In genomic region chr11:61160487-61161189, GRCh38 we compare ENCODE assay signal across 9 cellular contexts. TPM values are rescaled to one million over a fixed set of nuclear protein-coding genes. Genes with fewer than 3 reads are reported as not detected.
DNase-seq lines count a peak whose midpoint lies in the region; ATAC-seq and TF ChIP-seq lines count a peak whose summit lies in the region.
"Had no signal": no experiment of that assay in that cellular context is flagged by ENCODE, and none has a peak within 500 bp of the region (broad histone marks: within the 10 kb centered on the region; RNA-seq: fewer than 3 reads in every experiment).

No MANE protein-coding gene starts in this region.

- H3K4me3 ChIP-seq in fibroblast of pulmonary artery (replicated peaks; ENCODE audit: low read depth, low read length): peak overlapping the region; percentile 79

- no peak for DNase-seq in activated CD4-positive, alpha-beta T cell treated with anti-CD3 and anti-CD28 coated beads, Interleukin-2, amount 10 ng/mL, durations not matched to agents 7 days and 5 days
- DNase-seq in activated CD4-positive, alpha-beta T cell treated with anti-CD3 and anti-CD28 coated beads for 48 hours: no peak
- DNase-seq in fibroblast of pulmonary artery (ENCODE audit: low read depth): peak; percentile 14
- DNase-seq in renal cortical epithelial cell (ENCODE audit: low read depth): peak; percentile 43
- DNase-seq in stimulated activated CD4-positive, alpha-beta T cell treated with anti-CD3 and anti-CD28 coated beads, Interleukin-12 subunit alpha, Interleukin-12 subunit beta, amount 100 ng/mL, for 4 hours: no peak
- no peak for DNase-seq in OCI-M2 (lab: John Stamatoyannopoulos, UW; ENCODE audit: unreplicated experiment)
- no peak for DNase-seq in NCI-H146 treated with DMSO at 0.1 percent for 48 hours (lab: John Stamatoyannopoulos, UW; ENCODE audit: unreplicated experiment)

- H3K4me1 Mint-ChIP-seq in activated CD4-positive, alpha-beta T cell treated with anti-CD3 and anti-CD28 coated beads, Interleukin-2, amount 10 ng/mL, durations not matched to agents 7 days and 5 days: peaks cover 59% of the 10 kb centered on the region

- H3K9me3 Mint-ChIP-seq in activated CD4-positive, alpha-beta T cell treated with anti-CD3 and anti-CD28 coated beads, Interleukin-2, amount 10 ng/mL, durations not matched to agents 7 days and 5 days: peaks cover 6% of the 10 kb centered on the region

- TF ChIP-seq CTCF in fibroblast of pulmonary artery (IDR thresholded peaks at IDR 0.05; ENCODE audit: low read length, missing control alignments): no peak

- POLR2A ChIA-PET in activated CD4-positive, alpha-beta T cell treated with anti-CD3 and anti-CD28 coated beads, Interleukin-2, amount 10 ng/mL, durations not matched to agents 7 days and 5 days (lab: Charles Lee): no interaction called here

- peak overlapping the region; percentile 89 for H3K27ac Mint-ChIP-seq in activated CD4-positive, alpha-beta T cell treated with anti-CD3 and anti-CD28 coated beads, Interleukin-2, amount 10 ng/mL, durations not matched to agents 7 days and 5 days

- peak overlapping the region; percentile 78 for H3K4me3 Mint-ChIP-seq in activated CD4-positive, alpha-beta T cell treated with anti-CD3 and anti-CD28 coated beads, Interleukin-2, amount 10 ng/mL, durations not matched to agents 7 days and 5 days

- CTCF ChIA-PET in activated CD4-positive, alpha-beta T cell treated with anti-CD3 and anti-CD28 coated beads, Interleukin-2, amount 10 ng/mL, durations not matched to agents 7 days and 5 days (lab: Charles Lee): interaction anchor here (0.9 to 2.2 kb wide), 6 partner anchors 9 to 237 kb away, joined by 3 to 8 read pairs (median 4); no protein-coding TSS in a partner anchor

- peaks cover 12% of the 10 kb centered on the region for H3K36me3 Mint-ChIP-seq in activated CD4-positive, alpha-beta T cell treated with anti-CD3 and anti-CD28 coated beads, Interleukin-2, amount 10 ng/mL, durations not matched to agents 7 days and 5 days (ENCODE audit: low read depth)

- no peaks in the 10 kb centered on the region for H3K27me3 Mint-ChIP-seq in activated CD4-positive, alpha-beta T cell treated with anti-CD3 and anti-CD28 coated beads, Interleukin-2, amount 10 ng/mL, durations not matched to agents 7 days and 5 days

- no peak for ATAC-seq in SK-N-SH treated with all-trans-retinoic acid at 6 μM for 48 hours

TF ChIP-seq in SK-N-SH treated with all-trans-retinoic acid at 6 μM for 48 hours, 23 proteins besides CTCF, POLR2A, EP300 and RAD21:
- TF ChIP-seq GLIS3 (CRISPR knock-in tag; IDR thresholded peaks at IDR 0.05): 0 out of 2 replicates have a peak, but pooled peaks have one; percentile 21
- no peak for TF ChIP-seq POU6F1 (CRISPR knock-in tag; IDR thresholded peaks at IDR 0.05; ENCODE audit: borderline replicate concordance, low read depth)
- TF ChIP-seq PATZ1 (CRISPR knock-in tag; IDR thresholded peaks at IDR 0.05; ENCODE audit: borderline replicate concordance): peak; percentile 14; the same call in 1 of the 2 replicates

RNA-seq across cellular contexts. Expression of gene VPS37C, which starts 0.6 kb away (rescaled TPM):
- total RNA-seq in activated CD4-positive, alpha-beta T cell treated with anti-CD3 and anti-CD28 coated beads, Interleukin-2, amount 10 ng/mL, durations not matched to agents 7 days and 5 days: 1 to 10 TPM; 5.5 to 5.8 TPM
- 10.7 and 11.3 TPM in 2 replicates for total RNA-seq in renal cortical epithelial cell

RNA-seq across cellular contexts. Expression of gene PGA3, which starts 42.7 kb away (rescaled TPM):
- not detected for total RNA-seq in activated CD4-positive, alpha-beta T cell treated with anti-CD3 and anti-CD28 coated beads, Interleukin-2, amount 10 ng/mL, durations not matched to agents 7 days and 5 days
- not detected in 2 replicates for total RNA-seq in renal cortical epithelial cell
- total RNA-seq: lung microvascular endothelial cell had no signal

RNA-seq across cellular contexts. Expression of gene CD5, which starts 58.3 kb away (rescaled TPM):
- total RNA-seq in activated CD4-positive, alpha-beta T cell treated with anti-CD3 and anti-CD28 coated beads, Interleukin-2, amount 10 ng/mL, durations not matched to agents 7 days and 5 days: 100 to 1,000 TPM; 379 to 405 TPM
- not detected in 2 replicates for total RNA-seq in renal cortical epithelial cell
- total RNA-seq: lung microvascular endothelial cell had no signal

Comparison
In these comparisons a context has a peak if more than half of its experiments do, and no peak if none do; other contexts are left out.
1. DNase-seq: peak in fibroblast of pulmonary artery (single experiment) and renal cortical epithelial cell (single experiment); none in activated CD4-positive, alpha-beta T cell treated with anti-CD3 and anti-CD28 coated beads, Interleukin-2, amount 10 ng/mL, durations not matched to agents 7 days and 5 days (single experiment), activated CD4-positive, alpha-beta T cell treated with anti-CD3 and anti-CD28 coated beads for 48 hours (single experiment), stimulated activated CD4-positive, alpha-beta T cell treated with anti-CD3 and anti-CD28 coated beads, Interleukin-12 subunit alpha, Interleukin-12 subunit beta, amount 100 ng/mL, for 4 hours (single experiment), OCI-M2 (single experiment) and NCI-H146 treated with DMSO at 0.1 percent for 48 hours (single experiment).
2. RNA of gene CD5, which starts 58.3 kb away (total RNA-seq): 379 to 405 TPM in activated CD4-positive, alpha-beta T cell treated with anti-CD3 and anti-CD28 coated beads, Interleukin-2, amount 10 ng/mL, durations not matched to agents 7 days and 5 days; not detected in renal cortical epithelial cell; every median in the first group is over 100 times any median in the second.